Comparison of ENCODE assay signal across 8 cellular contexts in genomic region chr2:91477291-91477690, GRCh38.
DNase-seq lines count a peak whose midpoint lies in the region; ATAC-seq and TF ChIP-seq lines count a peak whose summit lies in the region.
"Not testable (repeated sequence)": the region's sequence is repeated elsewhere in the genome, so short reads cannot be mapped to it uniquely, and the experiment has no call there.

No MANE protein-coding gene starts in this region.

- not testable (repeated sequence) for DNase-seq in CD14-positive monocyte (ENCODE audit: low spot score); SK-N-SH; central memory CD8-positive, alpha-beta T cell (ENCODE audit: low spot score in 2 of 2); fibroblast of villous mesenchyme (ENCODE audit: low read depth); neuronal stem cell (ENCODE audit: low spot score); spleen
- peak; percentile 1 for DNase-seq in kidney tubule cell (ENCODE audit: low spot score)
- DNase-seq in vagina (ENCODE audit: extremely low spot score in 2 of 2), result peak in 1 of 2 donors; percentile 95

- not testable (repeated sequence) for H3K4ac ChIP-seq in neuronal stem cell (ENCODE audit: low read length)

- not testable (repeated sequence) for TF ChIP-seq RAD21 in SK-N-SH (IDR thresholded peaks at IDR 0.05; ENCODE audit: low read length)

- POLR2A ChIA-PET in SK-N-SH (lab: Yijun Ruan, JAX), result not testable (repeated sequence)

- H2BK5ac ChIP-seq in neuronal stem cell (ENCODE audit: low read length), result not testable (repeated sequence)

- not testable (repeated sequence) for H3K4me1 ChIP-seq in SK-N-SH (ENCODE audit: control insufficient read depth in 1 of 2, insufficient read depth in 2 of 2, low read depth in 1 of 2, low read length in 1 of 2); neuronal stem cell (ENCODE audit: control insufficient read depth in 2 of 2, insufficient read depth in 1 of 2, low read depth in 1 of 2, low read length in 2 of 2)
- H3K4me1 ChIP-seq in spleen (peaks cover 7 to 23% (median 18%) of the 10 kb centered on the region in 6 donors), vagina (peaks cover 22% of the 10 kb centered on the region)

- H3K4me3 ChIP-seq in SK-N-SH (ENCODE audit: low read depth in 2 of 2, low read length in 1 of 2), result peak overlapping the region in 1 of 2 experiments; percentile 38; a peak in 1 of 4 replicates
- peak overlapping the region; percentile 40 for H3K4me3 ChIP-seq in fibroblast of villous mesenchyme (ENCODE audit: low read depth, low read length)
- H3K4me3 ChIP-seq in neuronal stem cell (ENCODE audit: low read length in 2 of 2), result not testable (repeated sequence)
- peak overlapping the region; percentile 18 to 58 (median 42) for H3K4me3 ChIP-seq in spleen
- H3K4me3 ChIP-seq in vagina, result peak overlapping the region; percentile 24 to 34

- peak overlapping the region; percentile 97 for H2AK5ac ChIP-seq in neuronal stem cell (ENCODE audit: low read depth, low read length)

- not testable (repeated sequence) for H3K9ac ChIP-seq in SK-N-SH; neuronal stem cell (ENCODE audit: low read depth, low read length, poor library complexity)

- H3K79me1 ChIP-seq in neuronal stem cell (ENCODE audit: low read depth, low read length), result not testable (repeated sequence)

- H2BK120ac ChIP-seq in neuronal stem cell (ENCODE audit: low read depth, low read length), result not testable (repeated sequence)

- H3K27ac ChIP-seq in SK-N-SH (ENCODE audit: low read depth in 2 of 2, low read length in 1 of 2); neuronal stem cell (replicated peaks; ENCODE audit: low read length); spleen; vagina: not testable (repeated sequence)

- not testable (repeated sequence) for H3K79me2 ChIP-seq in SK-N-SH (ENCODE audit: insufficient read depth)

- not testable (repeated sequence) for H3K27ac Mint-ChIP-seq in CD14-positive monocyte
- H3K27ac Mint-ChIP-seq in central memory CD8-positive, alpha-beta T cell (ENCODE audit: low read depth), result peak overlapping the region; percentile 86

- peaks cover 30 to 53% (median 42%) of the 10 kb centered on the region in 3 donors for H3K27me3 Mint-ChIP-seq in CD14-positive monocyte (ENCODE audit: low read depth in 3 of 3)
- H3K27me3 Mint-ChIP-seq in central memory CD8-positive, alpha-beta T cell, result peaks cover 29% of the 10 kb centered on the region

- not testable (repeated sequence) for ATAC-seq in central memory CD8-positive, alpha-beta T cell (replicated peaks; ENCODE audit: extremely low read depth, poor library complexity, severe bottlenecking)

- H2BK15ac ChIP-seq in neuronal stem cell (ENCODE audit: low read length), result not testable (repeated sequence)

- not testable (repeated sequence) for TF ChIP-seq EP300 in SK-N-SH (IDR thresholded peaks at IDR 0.05; ENCODE audit: borderline replicate concordance in 1 of 2, low read depth in 1 of 2, low read length in 1 of 2)

- H3K9me2 ChIP-seq in SK-N-SH, result not testable (repeated sequence)

- CTCF ChIA-PET in SK-N-SH (lab: Yijun Ruan, JAX), result not testable (repeated sequence)

- not testable (repeated sequence) for H3K4me1 Mint-ChIP-seq in CD14-positive monocyte; central memory CD8-positive, alpha-beta T cell

- H4K8ac ChIP-seq in neuronal stem cell (ENCODE audit: low read depth, low read length), result not testable (repeated sequence)

- H2BK12ac ChIP-seq in neuronal stem cell (ENCODE audit: low read length), result not testable (repeated sequence)

- not testable (repeated sequence) for H3K23ac ChIP-seq in neuronal stem cell (ENCODE audit: low read depth, low read length, poor library complexity)

- intact Hi-C loops in CD14-positive monocyte (cut with micrococcal nuclease); spleen (cut with DNase I; ENCODE audit: low total_unique reads); vagina (cut with DNase I): not testable (repeated sequence)

- H3K18ac ChIP-seq in neuronal stem cell (ENCODE audit: low read length), result peak overlapping the region; percentile 90

- H3F3A ChIP-seq in SK-N-SH (replicated peaks; ENCODE audit: insufficient read depth), result not testable (repeated sequence)

- not testable (repeated sequence) for H4K91ac ChIP-seq in neuronal stem cell (ENCODE audit: low read depth, low read length, poor library complexity)

- WGBS in SK-N-SH (ENCODE audit: low lambda C conversion rate), result 7% methylated on average over 50 of the region's 51 CpGs
- WGBS in neuronal stem cell (ENCODE audit: extremely low coverage in 2 of 2, insufficient read length in 2 of 2, insufficient replicate concordance in 1 of 2), 2 donors, result no CpG with 5 or more reads among the region's 51 CpGs
- 2 to 9% (median 4%) methylated on average over 38 to 51 of the region's 51 CpGs for WGBS in spleen, 5 donors

- peak overlapping the region; percentile 65 to 83 for H3K4me3 Mint-ChIP-seq in CD14-positive monocyte
- peak overlapping the region; percentile 73 for H3K4me3 Mint-ChIP-seq in central memory CD8-positive, alpha-beta T cell

- H3K9me3 ChIP-seq in SK-N-SH; neuronal stem cell (replicated peaks in 1 of 2; ENCODE audit: control insufficient read depth in 2 of 2, insufficient read depth in 1 of 2, low read depth in 1 of 2, low read length in 2 of 2); vagina: not testable (repeated sequence)
- H3K9me3 ChIP-seq in spleen, result peaks cover 0 to 14% (median 0%) of the 10 kb centered on the region in 8 donors

- H3K36me3 ChIP-seq in SK-N-SH (replicated peaks in 1 of 2; ENCODE audit: control insufficient read depth in 1 of 2, insufficient read depth in 2 of 2, low read length in 1 of 2); neuronal stem cell (replicated peaks in 1 of 2; ENCODE audit: control insufficient read depth in 2 of 2, insufficient read depth in 2 of 2, low read length in 2 of 2); spleen; vagina: not testable (repeated sequence)

- H3K14ac ChIP-seq in neuronal stem cell (ENCODE audit: low read length), result not testable (repeated sequence)

- H3K9me3 Mint-ChIP-seq in CD14-positive monocyte, result peaks cover 0 to 19% (median 11%) of the 10 kb centered on the region in 7 donors
- H3K9me3 Mint-ChIP-seq in central memory CD8-positive, alpha-beta T cell, result not testable (repeated sequence)

- not testable (repeated sequence) for TF ChIP-seq POLR2A in spleen (IDR thresholded peaks at IDR 0.05); vagina (IDR thresholded peaks at IDR 0.05)

- not testable (repeated sequence) for H4K20me1 ChIP-seq in SK-N-SH (ENCODE audit: insufficient read depth)

- not testable (repeated sequence) for H3K36me3 Mint-ChIP-seq in CD14-positive monocyte; central memory CD8-positive, alpha-beta T cell (ENCODE audit: insufficient read depth)

- TF ChIP-seq CTCF in CD14-positive monocyte (IDR thresholded peaks at IDR 0.05); SK-N-SH (IDR thresholded peaks at IDR 0.05); fibroblast of villous mesenchyme (IDR thresholded peaks at IDR 0.05; ENCODE audit: insufficient read depth, low read depth, low read length); spleen (IDR thresholded peaks at IDR 0.05 in 8 of 11, conservative IDR thresholded peaks at IDR 0.05 in 3 of 11); vagina (IDR thresholded peaks at IDR 0.05): not testable (repeated sequence)

- H2AFZ ChIP-seq in SK-N-SH (ENCODE audit: low read depth); neuronal stem cell (ENCODE audit: low read length): not testable (repeated sequence)

- H3K4me2 ChIP-seq in SK-N-SH (peak overlapping the region; percentile 85; the same call in 1 of the 2 replicates), neuronal stem cell (ENCODE audit: insufficient read depth, low read length, poor library complexity, severe bottlenecking) (peak overlapping the region; percentile 100)

- H3K27me3 ChIP-seq in SK-N-SH (ENCODE audit: insufficient read depth), result peaks cover 20% of the 10 kb centered on the region
- peaks cover 0 to 14% (median 10%) of the 10 kb centered on the region in 3 experiments for H3K27me3 ChIP-seq in neuronal stem cell (ENCODE audit: control insufficient read depth in 3 of 3, insufficient read depth in 3 of 3, low read depth in 1 of 3, low read length in 3 of 3)
- peaks cover 6 to 57% (median 36%) of the 10 kb centered on the region in 7 donors for H3K27me3 ChIP-seq in spleen (replicated peaks in 1 of 7)
- H3K27me3 ChIP-seq in vagina, result peaks cover 14% of the 10 kb centered on the region
